In genomic region chr2:63984606-63985359, GRCh38 we compare ENCODE assay signal across 21 cellular contexts. TPM values are rescaled to one million over a fixed set of nuclear protein-coding genes. Genes with fewer than 3 reads are reported as not detected.
DNase-seq lines count a peak whose midpoint lies in the region; ATAC-seq and TF ChIP-seq lines count a peak whose summit lies in the region.
"Had no signal": no experiment of that assay in that cellular context is flagged by ENCODE, and none has a peak within 500 bp of the region (broad histone marks: within the 10 kb centered on the region; RNA-seq: fewer than 3 reads in every experiment).

No MANE protein-coding gene starts in this region.

- 0 out of 2 replicates have a peak, but pooled peaks cover 3% of the 10 kb centered on the region for H4K20me1 ChIP-seq in PC-3 (ENCODE audit: low read length)

- no peak overlapping the region for H3K9ac ChIP-seq in PC-3 (ENCODE audit: low read length)

- H3K9me3 Mint-ChIP-seq in CD8-positive, alpha-beta T cell = peaks cover 3% of the 10 kb centered on the region
- no peaks in the 10 kb centered on the region for H3K9me3 Mint-ChIP-seq in natural killer cell treated with Interleukin-12 subunit alpha and Interleukin-12 subunit beta and Interleukin-15 and Interleukin-18, amount 100 ng/mL, for 72 hours
- H3K9me3 Mint-ChIP-seq: activated B cell treated with CpG ODN at 0.5 μM for 24 hours had no signal

- H3K9me2 ChIP-seq in PC-3 (replicated peaks; ENCODE audit: low read length) = no peaks in the 10 kb centered on the region

- BruUV-seq in PC-3 (replicated peaks; lab: Mats Ljungman, UMichigan) = no TSS peak

- peaks cover 31% of the 10 kb centered on the region for H3K4me1 Mint-ChIP-seq in CD8-positive, alpha-beta T cell (ENCODE audit: low read depth)
- peaks cover 15 to 18% of the 10 kb centered on the region in 2 donors for H3K4me1 Mint-ChIP-seq in natural killer cell treated with Interleukin-12 subunit alpha and Interleukin-12 subunit beta and Interleukin-15 and Interleukin-18, amount 100 ng/mL, for 72 hours (ENCODE audit: low read depth in 2 of 2)
- H3K4me1 Mint-ChIP-seq: activated B cell treated with CpG ODN at 0.5 μM for 24 hours, GM23338 had no signal

- peaks cover 21% of the 10 kb centered on the region for H3K36me3 Mint-ChIP-seq in CD8-positive, alpha-beta T cell
- peaks cover 10% of the 10 kb centered on the region for H3K36me3 Mint-ChIP-seq in natural killer cell treated with Interleukin-12 subunit alpha and Interleukin-12 subunit beta and Interleukin-15 and Interleukin-18, amount 100 ng/mL, for 72 hours

- no peaks in the 10 kb centered on the region for H3K27me3 Mint-ChIP-seq in CD8-positive, alpha-beta T cell (ENCODE audit: low read depth)
- no peaks in the 10 kb centered on the region for H3K27me3 Mint-ChIP-seq in natural killer cell treated with Interleukin-12 subunit alpha and Interleukin-12 subunit beta and Interleukin-15 and Interleukin-18, amount 100 ng/mL, for 72 hours
- H3K27me3 Mint-ChIP-seq: activated B cell treated with CpG ODN at 0.5 μM for 24 hours, B cell had no signal

- no peak for DNase-seq in CD8-positive, alpha-beta T cell
- DNase-seq in PC-3 (no peak), dermis blood vessel endothelial cell (peak; percentile 1), activated gamma-delta T cell (lab: John Stamatoyannopoulos, UW) (no peak)
- DNase-seq in natural killer cell treated with Interleukin-12 subunit alpha and Interleukin-12 subunit beta and Interleukin-15 and Interleukin-18, amount 100 ng/mL, for 72 hours (ENCODE audit: low spot score) = no peak
- DNase-seq: activated B cell treated with CpG ODN at 0.5 μM for 24 hours; activated CD8-positive, alpha-beta memory T cell treated with anti-CD3 and anti-CD28 coated beads for 24 hours; amygdala; Calu3; effector CD8-positive, alpha-beta T cell; left ventricle myocardium superior; pancreas; stimulated activated CD4-positive, alpha-beta T cell treated with anti-CD3 and anti-CD28 coated beads, Interleukin-1b, Interleukin-23, amount 100 ng/mL, for 48 hours; stomach; SW 1271 had no signal

- H3K27me3 ChIP-seq in CD8-positive, alpha-beta T cell (ENCODE audit: insufficient read depth, low read length) = no peaks in the 10 kb centered on the region
- H3K27me3 ChIP-seq in PC-3 (ENCODE audit: low read length) = no peaks in the 10 kb centered on the region
- H3K27me3 ChIP-seq: pancreas, stomach had no signal

- H3F3A ChIP-seq in PC-3 (ENCODE audit: low read length, unreplicated experiment) = no peaks in the 10 kb centered on the region

- no peak overlapping the region for H2AFZ ChIP-seq in PC-3 (ENCODE audit: low read length)
- H2AFZ ChIP-seq: GM23338 had no signal

- H3K79me2 ChIP-seq in PC-3 (ENCODE audit: low read length) = peaks cover 21% of the 10 kb centered on the region

- H3K4me1 ChIP-seq in CD8-positive, alpha-beta T cell (ENCODE audit: insufficient read depth, low read length) = peaks cover 7% of the 10 kb centered on the region
- peaks cover 35% of the 10 kb centered on the region for H3K4me1 ChIP-seq in PC-3 (ENCODE audit: insufficient read depth, low read length)

- H3K36me3 ChIP-seq in CD8-positive, alpha-beta T cell (ENCODE audit: insufficient read depth, low read length) = peaks cover 3% of the 10 kb centered on the region
- peaks cover 12% of the 10 kb centered on the region; the same call in 1 of the 2 replicates for H3K36me3 ChIP-seq in PC-3 (ENCODE audit: low read depth, low read length)
- H3K36me3 ChIP-seq: pancreas had no signal

- no peak overlapping the region for H3K4me3 Mint-ChIP-seq in CD8-positive, alpha-beta T cell
- no peak overlapping the region for H3K4me3 Mint-ChIP-seq in natural killer cell treated with Interleukin-12 subunit alpha and Interleukin-12 subunit beta and Interleukin-15 and Interleukin-18, amount 100 ng/mL, for 72 hours
- H3K4me3 Mint-ChIP-seq: activated B cell treated with CpG ODN at 0.5 μM for 24 hours, B cell, GM23338 had no signal

- H3K9me3 ChIP-seq in CD8-positive, alpha-beta T cell (ENCODE audit: low read length) = no peaks in the 10 kb centered on the region
- no peaks in the 10 kb centered on the region for H3K9me3 ChIP-seq in PC-3 (ENCODE audit: low read length)
- H3K9me3 ChIP-seq: pancreas, stomach had no signal

- no peak overlapping the region for H3K4me3 ChIP-seq in CD8-positive, alpha-beta T cell (ENCODE audit: low read depth, low read length)
- H3K4me3 ChIP-seq in PC-3 (ENCODE audit: low read length) = no peak overlapping the region
- H3K4me3 ChIP-seq: GM23338, pancreas, stomach had no signal

- peak overlapping the region; percentile 21 for H3K27ac Mint-ChIP-seq in CD8-positive, alpha-beta T cell
- peak overlapping the region; percentile 5 to 8 for H3K27ac Mint-ChIP-seq in natural killer cell treated with Interleukin-12 subunit alpha and Interleukin-12 subunit beta and Interleukin-15 and Interleukin-18, amount 100 ng/mL, for 72 hours
- H3K27ac Mint-ChIP-seq: activated B cell treated with CpG ODN at 0.5 μM for 24 hours, B cell, GM23338 had no signal

- POLR2A ChIA-PET in CD8-positive, alpha-beta T cell (lab: Charles Lee) = no interaction called here
- POLR2A ChIA-PET in PC-3 (lab: Charles Lee; ENCODE audit: unreplicated experiment) = no interaction called here

- intact Hi-C loops in CD8-positive, alpha-beta T cell (cut with DNase I, micrococcal nuclease) = no loop called here
- intact Hi-C loops in PC-3 (cut with micrococcal nuclease) = loop anchor here (5.0 kb wide), 1 partner anchor 33 kb away; the partner anchor contains the start of gene VPS54

- CTCF ChIA-PET in CD8-positive, alpha-beta T cell (lab: Charles Lee) = no interaction called here
- CTCF ChIA-PET in PC-3 (lab: Charles Lee) = interaction anchor here (0.6 kb wide), 1 partner anchor 295 kb away, joined by 3 read pairs; no protein-coding TSS in a partner anchor

- no peak for ATAC-seq in CD8-positive, alpha-beta T cell
- ATAC-seq in PC-3 = peak; percentile 10; the same call in 1 of the 2 replicates
- ATAC-seq in natural killer cell treated with Interleukin-12 subunit alpha and Interleukin-12 subunit beta and Interleukin-15 and Interleukin-18, amount 100 ng/mL, for 72 hours = no peak
- ATAC-seq in HG02588 (IDR thresholded peaks at IDR 0.05; ENCODE audit: unreplicated experiment) = no peak
- ATAC-seq in GM21526 (IDR thresholded peaks at IDR 0.05; ENCODE audit: low FRiP score, unreplicated experiment) = no peak
- no peak for ATAC-seq in GM18498 (IDR thresholded peaks at IDR 0.05; ENCODE audit: unreplicated experiment)
- ATAC-seq: GM23338, left ventricle myocardium superior, sciatic nerve had no signal

- H3K27ac ChIP-seq in CD8-positive, alpha-beta T cell (ENCODE audit: low read depth, low read length) = no peak overlapping the region
- H3K27ac ChIP-seq in PC-3 (ENCODE audit: low read length) = no peak overlapping the region
- H3K27ac ChIP-seq: stomach had no signal

- TF ChIP-seq CTCF in CD8-positive, alpha-beta T cell (IDR thresholded peaks at IDR 0.05) = no peak
- no peak for TF ChIP-seq CTCF in PC-3 (conservative IDR thresholded peaks at IDR 0.05; ENCODE audit: low read depth, low read length)

- H3K4me2 ChIP-seq in PC-3 (ENCODE audit: low read length) = no peak overlapping the region
- H3K4me2 ChIP-seq: GM23338 had no signal

RNA-seq across cellular contexts. Expression of gene VPS54, which starts 34.4 kb away (rescaled TPM):
- 1 to 10 TPM; 7.0 to 8.5 TPM for total RNA-seq in CD8-positive, alpha-beta T cell
- 17.9 and 18.6 TPM in 2 replicates for total RNA-seq in PC-3 (2014; rRNA removed)
- 24.0 and 29.4 TPM in 2 replicates for total RNA-seq in dermis blood vessel endothelial cell
- total RNA-seq in natural killer cell treated with Interleukin-12 subunit alpha and Interleukin-12 subunit beta and Interleukin-15 and Interleukin-18, amount 100 ng/mL, for 72 hours = 10 to 100 TPM; 12.8 to 19.7 TPM
